8 cellular contexts compared by ENCODE assay signal in the genomic region with DNA sequence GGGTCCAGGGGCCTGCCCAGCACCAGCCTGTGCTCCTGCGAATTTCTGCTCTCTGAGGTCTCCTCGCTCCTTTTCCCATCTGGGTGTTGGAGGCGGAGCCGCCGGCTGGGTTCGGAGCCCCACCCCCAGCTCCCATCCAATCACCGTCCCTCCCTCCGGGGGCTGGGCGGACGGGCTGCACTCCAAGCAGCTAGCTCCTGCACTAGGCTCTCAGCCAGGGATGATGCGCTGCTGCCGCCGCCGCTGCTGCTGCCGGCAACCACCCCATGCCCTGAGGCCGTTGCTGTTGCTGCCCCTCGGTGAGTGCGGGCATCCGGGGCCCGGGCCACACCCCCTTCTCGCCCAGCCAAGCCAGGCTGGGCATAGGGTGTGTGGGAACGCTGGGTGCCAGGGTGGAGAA. TPM values are rescaled to one million over a fixed set of nuclear protein-coding genes. Genes with fewer than 3 reads are reported as not detected.
DNase-seq lines count a peak whose midpoint lies in the region; ATAC-seq, FAIRE-seq and TF ChIP-seq lines count a peak whose summit lies in the region.

A gene (plus strand): TSS at position 202 of the 400 bp plus-strand sequence. CDS start 19 bp downstream, at position 221.

- TF ChIP-seq POLR2A in H1 (IDR thresholded peaks at IDR 0.05; ENCODE audit: control extremely low read depth in 1 of 2, low read depth in 2 of 2, low read length in 2 of 2) (peak in 1 of 2 experiments; percentile 61; a peak in 1 of 3 replicates), lower leg skin (IDR thresholded peaks at IDR 0.05) (no peak)

- H3K14ac ChIP-seq in H1 (ENCODE audit: insufficient read length): no peak within 1 kb of the TSS

- H3K23ac ChIP-seq in H1 (ENCODE audit: insufficient read length): no peak within 1 kb of the TSS

- H2AFZ ChIP-seq in H1 (ENCODE audit: low read length): no peak within 1 kb of the TSS

- no peak within 1 kb of the TSS for H3K56ac ChIP-seq in H1 (replicated peaks; ENCODE audit: insufficient read length, low read depth, low read length)

- no peak within 1 kb of the TSS for H2BK12ac ChIP-seq in H1 (ENCODE audit: low read depth, low read length)

- peaks cover 9 to 17% of the 10 kb centered on the region in 2 experiments for H4K20me1 ChIP-seq in H1 (replicated peaks in 1 of 2; ENCODE audit: control insufficient read depth in 1 of 2, insufficient read depth in 2 of 2, low read length in 2 of 2)

- no peak within 1 kb of the TSS; the same call in 1 of the 2 replicates for H3K27ac ChIP-seq in H1 (ENCODE audit: low read depth, low read length)
- H3K27ac ChIP-seq in upper lobe of right lung: peak within 1 kb of the TSS; percentile 24

- TF ChIP-seq CTCF in H1 (IDR thresholded peaks at IDR 0.05; ENCODE audit: control extremely low read depth in 1 of 3, insufficient read depth in 1 of 3, low read depth in 1 of 3, low read length in 3 of 3): no peak
- TF ChIP-seq CTCF in lower leg skin (IDR thresholded peaks at IDR 0.05): no peak
- no peak for TF ChIP-seq CTCF in upper lobe of right lung (IDR thresholded peaks at IDR 0.05)

- H2AK5ac ChIP-seq in H1 (ENCODE audit: low read depth, low read length): no peak within 1 kb of the TSS

- POLR2A ChIA-PET in H1 (lab: Charles Lee; ENCODE audit: partially characterized antibody): interaction anchor here (0.8 to 6.3 kb wide), 14 partner anchors 8 to 221 kb away, joined by 3 to 45 read pairs (median 4); a partner anchor contains a TSS

- H3K36me3 ChIP-seq in H1 (ENCODE audit: control insufficient read depth in 2 of 4, insufficient read depth in 4 of 4, low read length in 3 of 4) (peaks cover 17 to 34% (median 24%) of the 10 kb centered on the region in 4 experiments), upper lobe of right lung (peaks cover 46% of the 10 kb centered on the region)

- CTCF ChIA-PET in H1 (lab: Charles Lee; ENCODE audit: partially characterized antibody): interaction anchor here (0.7 to 21.8 kb wide), 31 partner anchors 9 to 371 kb away, joined by 3 to 623 read pairs (median 7); a partner anchor contains a TSS

- H2BK5ac ChIP-seq in H1 (ENCODE audit: low read depth, low read length): no peak within 1 kb of the TSS; the same call in 1 of the 2 replicates

- H3K79me1 ChIP-seq in H1 (ENCODE audit: low read depth, low read length): no peaks in the 10 kb centered on the region

- H3K23me2 ChIP-seq in H1 (ENCODE audit: low read depth, low read length): 0 out of 2 replicates have a peak, but pooled peaks cover 2% of the 10 kb centered on the region

- no peak within 1 kb of the TSS for H4K91ac ChIP-seq in H1 (replicated peaks; ENCODE audit: insufficient read length, low read length)

- ATAC-seq in upper lobe of right lung: peak; percentile 84
- ATAC-seq in HG02852 (IDR thresholded peaks at IDR 0.05; ENCODE audit: unreplicated experiment): no peak
- no peak for ATAC-seq in HG03196 (IDR thresholded peaks at IDR 0.05; ENCODE audit: unreplicated experiment)

- 6% methylated on average over 21 of the region's 22 CpGs; no CpG with 5 or more reads in 1 of the 2 experiments for WGBS in H1 (ENCODE audit: extremely low coverage in 1 of 2, insufficient coverage in 1 of 2, insufficient read length in 1 of 2, insufficient replicate concordance in 2 of 2, low coverage in 1 of 2, low lambda C conversion rate in 2 of 2, missing lambda C conversion rate in 1 of 2), 2 experiments
- 0 to 24% methylated on average over 10 to 22 of the region's 22 CpGs for WGBS in lower leg skin, 2 donors

- FAIRE-seq in H1 (lab: Jason Lieb, UNC): no peak

- 0 out of 2 replicates have a peak within 1 kb of the TSS, but pooled peaks have one; percentile 16 for H2BK15ac ChIP-seq in H1 (ENCODE audit: low read length)

- H4K5ac ChIP-seq in H1 (ENCODE audit: insufficient read length, low read depth, low read length): no peak within 1 kb of the TSS

- peaks cover 5 to 15% (median 11%) of the 10 kb centered on the region in 4 experiments for H3K4me1 ChIP-seq in H1 (replicated peaks in 1 of 4; ENCODE audit: control insufficient read depth in 3 of 4, insufficient read depth in 4 of 4, low read length in 3 of 4)
- peaks cover 4% of the 10 kb centered on the region for H3K4me1 ChIP-seq in upper lobe of right lung

- no peak within 1 kb of the TSS for H3K4ac ChIP-seq in H1 (replicated peaks; ENCODE audit: insufficient read length, low read depth, low read length)

- no peaks in the 10 kb centered on the region for H3K79me2 ChIP-seq in H1 (ENCODE audit: control insufficient read depth in 1 of 2, insufficient read depth in 2 of 2, low read length in 2 of 2)

- H2BK120ac ChIP-seq in H1 (replicated peaks; ENCODE audit: low read depth, low read length): no peak within 1 kb of the TSS

- no peak; a peak in 1 of 4 replicates for TF ChIP-seq RAD21 in H1 (IDR thresholded peaks at IDR 0.05 in 1 of 2, conservative IDR thresholded peaks at IDR 0.05 in 1 of 2; ENCODE audit: low read depth in 2 of 2, low read length in 2 of 2)

- peak within 1 kb of the TSS; percentile 18 to 61 for H3K4me2 ChIP-seq in H1 (ENCODE audit: insufficient read depth in 1 of 2, low read depth in 2 of 2, low read length in 2 of 2)

- no peak for TF ChIP-seq EP300 in H1 (IDR thresholded peaks at IDR 0.05; ENCODE audit: borderline replicate concordance in 1 of 2, low read depth in 2 of 2, low read length in 2 of 2)

- H3K4me3 ChIP-seq in H1 (ENCODE audit: extremely low read depth in 1 of 4, insufficient read depth in 2 of 4, low read depth in 3 of 4, low read length in 4 of 4) (peak within 1 kb of the TSS; percentile 11 to 51 (median 28); a peak in 6 of 8 replicates), lower leg skin (ENCODE audit: low read depth, poor library complexity, severe bottlenecking) (no peak within 1 kb of the TSS), upper lobe of right lung (no peak within 1 kb of the TSS)

- H3K9me3 ChIP-seq in H1 (ENCODE audit: insufficient read depth in 2 of 2, low read depth in 1 of 2, low read length in 1 of 2): no peaks in the 10 kb centered on the region
- no peaks in the 10 kb centered on the region for H3K9me3 ChIP-seq in upper lobe of right lung

- DNase-seq in DMS 273 (lab: John Stamatoyannopoulos, UW; ENCODE audit: unreplicated experiment): peak; percentile 97
- DNase-seq in NCI-H446 (lab: John Stamatoyannopoulos, UW): peak; percentile 40 to 81
- DNase-seq in H1 (ENCODE audit: low read depth in 1 of 2, low spot score in 2 of 2): peak; percentile 77 to 94
- DNase-seq in lower leg skin (ENCODE audit: low spot score in 2 of 2): peak; percentile 75 to 97
- DNase-seq in upper lobe of right lung: peak; percentile 91
- no peak for DNase-seq in NCI-H748 treated with DMSO at 0.1 percent for 48 hours (lab: John Stamatoyannopoulos, UW)

- no peaks in the 10 kb centered on the region for H3K27me3 ChIP-seq in H1 (replicated peaks in 1 of 4; ENCODE audit: control insufficient read depth in 3 of 4, extremely low read depth in 1 of 4, insufficient read depth in 3 of 4, low read length in 3 of 4)
- H3K27me3 ChIP-seq in upper lobe of right lung: no peaks in the 10 kb centered on the region

- no peak within 1 kb of the TSS; a peak in 1 of 7 replicates for H3K9ac ChIP-seq in H1 (replicated peaks in 1 of 4; ENCODE audit: extremely low read depth in 1 of 4, low read depth in 3 of 4, low read length in 3 of 4)

- intact Hi-C loops in lower leg skin (cut with DNase I; ENCODE audit: low total_unique reads) (loop anchor here (5.0 kb wide), 1 partner anchor 43 kb away; no protein-coding TSS in a partner anchor), upper lobe of right lung (cut with DNase I) (loop anchor here (10.0 kb wide), 1 partner anchor 160 kb away; no protein-coding TSS in a partner anchor)

- peak within 1 kb of the TSS; percentile 53 for H4K8ac ChIP-seq in H1 (ENCODE audit: extremely low read depth, insufficient read depth, low read length)

- no peak within 1 kb of the TSS for H2BK20ac ChIP-seq in H1 (ENCODE audit: low read length)

- no peak within 1 kb of the TSS for H3K18ac ChIP-seq in H1 (ENCODE audit: extremely low read depth, low read length)

TF ChIP-seq in H1, 55 proteins besides CTCF, POLR2A, EP300 and RAD21 (continues in another document):
- TF ChIP-seq BRCA1 (IDR thresholded peaks at IDR 0.05; ENCODE audit: low read depth, low read length): no peak
- peak; percentile 79 for TF ChIP-seq POLR2AphosphoS5 (IDR thresholded peaks at IDR 0.05; ENCODE audit: low read depth, low read length)
- TF ChIP-seq, protein P1, sequence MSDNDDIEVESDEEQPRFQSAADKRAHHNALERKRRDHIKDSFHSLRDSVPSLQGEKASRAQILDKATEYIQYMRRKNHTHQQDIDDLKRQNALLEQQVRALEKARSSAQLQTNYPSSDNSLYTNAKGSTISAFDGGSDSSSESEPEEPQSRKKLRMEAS (IDR thresholded peaks at IDR 0.05): 0 out of 2 replicates have a peak, but pooled peaks have one; percentile 13
- no peak for TF ChIP-seq KDM4A (IDR thresholded peaks at IDR 0.05; ENCODE audit: low read depth, low read length, severe bottlenecking)
- no peak for TF ChIP-seq GTF2F1 (IDR thresholded peaks at IDR 0.05; ENCODE audit: borderline replicate concordance, low read depth, low read length)
- TF ChIP-seq TBP (IDR thresholded peaks at IDR 0.05; ENCODE audit: low read depth, low read length): peak; percentile 77
- peak; percentile 87 for TF ChIP-seq TAF1 (IDR thresholded peaks at IDR 0.05; ENCODE audit: low read depth, low read length)
- no peak for TF ChIP-seq CBX5 (IDR thresholded peaks at IDR 0.05; ENCODE audit: low read depth, low read length)
- TF ChIP-seq RXRA (IDR thresholded peaks at IDR 0.05; ENCODE audit: insufficient read depth, low read depth, low read length): no peak
- TF ChIP-seq HDAC2 (IDR thresholded peaks at IDR 0.05; ENCODE audit: borderline replicate concordance in 1 of 2, low read depth in 2 of 2, low read length in 2 of 2): no peak
- 0 out of 2 replicates have a peak, but pooled peaks have one; percentile 42 for TF ChIP-seq RBBP5 (IDR thresholded peaks at IDR 0.05; ENCODE audit: borderline replicate concordance, low read depth, low read length)

RNA-seq across cellular contexts. Expression of the gene that starts here (rescaled TPM):
- total RNA-seq in H1 (2021; fragmentation: NEBNext Ultra II Directional; extraction: Animal tissue kit (Norgen Biotek cat#: 25700)): 4.1 and 4.9 TPM in 2 replicates
- polyA plus RNA-seq in H1 (2011; rRNA removed): 35.2 and 49.3 TPM in 2 replicates
- 17.6 TPM for polyA plus RNA-seq in H1 (2011; cell fraction: cytosol; rRNA removed)
- polyA plus RNA-seq in H1 (2011; cell fraction: nucleus; rRNA removed): 14.2 TPM
- 3.5 to 5.9 TPM (median 4.8 TPM) in 4 replicates for polyA plus RNA-seq in H1 (2012, experiment 1 of 2)
- polyA plus RNA-seq in H1 (2012, experiment 2 of 2): 11.2 TPM
- polyA plus RNA-seq in H1 (2013, experiment 1 of 2): 10.1 TPM
- 11.0 TPM for polyA plus RNA-seq in H1 (2013, experiment 2 of 2)
- 0.93 and 1.3 TPM in 2 replicates for polyA minus RNA-seq in H1 (2011; rRNA and poly(A)+ RNA removed)
- polyA minus RNA-seq in H1 (2011; cell fraction: cytosol; rRNA and poly(A)+ RNA removed): 5.9 TPM
- polyA minus RNA-seq in H1 (2011; cell fraction: nucleus; rRNA and poly(A)+ RNA removed): 2.7 TPM
- total RNA-seq in lower leg skin (1 to 10 TPM in 1 of 4 donors, under 1 TPM in 2, not detected in 1; 0.65 to 3.7 (median 0.80) TPM), upper lobe of right lung (0.69 TPM)

Comparison
In these comparisons a context has a peak if more than half of its experiments do, and no peak if none do; other contexts are left out.
1. Peak in DNase-seq, ATAC-seq and H3K27ac ChIP-seq in upper lobe of right lung; RNA of the gene not detected or under 1 TPM.
2. H3K4me3 ChIP-seq: peak in H1 (4 of 4); none in lower leg skin (single experiment) and upper lobe of right lung (single experiment).